ENCODE assay signal across 12 cellular contexts in genomic region chr9:80885894-80886293, GRCh38.
DNase-seq lines count a peak whose midpoint lies in the region; ATAC-seq and TF ChIP-seq lines count a peak whose summit lies in the region.
"Had no signal": no experiment of that assay in that cellular context is flagged by ENCODE, and none has a peak within 500 bp of the region (broad histone marks: within the 10 kb centered on the region; RNA-seq: fewer than 3 reads in every experiment).

No MANE protein-coding gene starts in this region.

- ATAC-seq in HG02571 (IDR thresholded peaks at IDR 0.05; ENCODE audit: unreplicated experiment): no peak

- peak; percentile 13 for DNase-seq in SIG-M5 treated with dmso at 0.1 percent for 504 hours (lab: John Stamatoyannopoulos, UW; ENCODE audit: unreplicated experiment)
- no peak for DNase-seq in SIG-M5 (lab: John Stamatoyannopoulos, UW)
- peak; percentile 65 for DNase-seq in NCI-H2171 treated with DMSO at 0.1 percent for 48 hours (lab: John Stamatoyannopoulos, UW)
- no peak for DNase-seq in epithelial cell of proximal tubule (ENCODE audit: low read depth)
- DNase-seq in retinal pigment epithelial cell (ENCODE audit: low read depth): no peak
- DNase-seq in effector CD4-positive, alpha-beta T cell: no peak
- no peak for DNase-seq in NCI-H1930 (lab: John Stamatoyannopoulos, UW)
- DNase-seq: activated CD8-positive, alpha-beta memory T cell treated with anti-CD3 and anti-CD28 coated beads, Interleukin-2, amount 50 U/mL, for 48 hours; foreskin melanocyte; mesenchymal stem cell; NCI-H345 had no signal

- peak; percentile 25 for TF ChIP-seq CTCF in epithelial cell of proximal tubule (conservative IDR thresholded peaks at IDR 0.05; ENCODE audit: low read depth, low read length)
- peak; percentile 3 for TF ChIP-seq CTCF in retinal pigment epithelial cell (conservative IDR thresholded peaks at IDR 0.05; ENCODE audit: low read depth, low read length)

- H3K4me3 ChIP-seq in epithelial cell of proximal tubule (ENCODE audit: low read depth, low read length) (no peak overlapping the region), retinal pigment epithelial cell (ENCODE audit: low read length) (no peak overlapping the region)

Comparison
In these comparisons a context has a peak if more than half of its experiments do, and no peak if none do; other contexts are left out.
1. DNase-seq: peak in SIG-M5 treated with dmso at 0.1 percent for 504 hours (single experiment) and NCI-H2171 treated with DMSO at 0.1 percent for 48 hours (single experiment); none in SIG-M5 (single experiment), epithelial cell of proximal tubule (single experiment), retinal pigment epithelial cell (single experiment), effector CD4-positive, alpha-beta T cell (single experiment) and NCI-H1930 (0 of 2).